ENCODE assay signal across 27 cellular contexts in genomic region chr17:8311131-8311790, GRCh38. TPM values are rescaled to one million over a fixed set of nuclear protein-coding genes. Genes with fewer than 3 reads are reported as not detected.
A peak's percentile ranks its signal among the peaks of the same experiment; 100 is the strongest.
DNase-seq lines count a peak whose midpoint lies in the region; TF ChIP-seq lines count a peak whose summit lies in the region.
"Had no signal": no experiment of that assay in that cellular context is flagged by ENCODE, and none has a peak within 500 bp of the region (broad histone marks: within the 10 kb centered on the region; RNA-seq: fewer than 3 reads in every experiment).

No MANE protein-coding gene starts in this region.

- DNase-seq in endodermal cell (peak; percentile 62), left ventricle myocardium inferior (peak; percentile 45), uterus (no peak), epidermal melanocyte (ENCODE audit: insufficient read length, low spot score) (no peak), prostate gland (ENCODE audit: low spot score) (no peak), substantia nigra (lab: John Stamatoyannopoulos, UW) (no peak)
- DNase-seq: activated CD4-positive, alpha-beta T cell treated with anti-CD3 and anti-CD28 coated beads for 1 hour; activated naive CD8-positive, alpha-beta T cell treated with anti-CD3 and anti-CD28 coated beads, Interleukin-2, amount 10 ng/mL, durations not matched to agents 7 days and 5 days; body of pancreas; Calu3; cortex of kidney; erythroblast; Karpas-422; naive thymus-derived CD4-positive, alpha-beta T cell; NCI-H1092; NCI-H2107; NCI-H526; stimulated activated CD4-positive, alpha-beta T cell treated with anti-CD3 and anti-CD28 coated beads, Interleukin-12 subunit alpha, Interleukin-12 subunit beta, amount 100 ng/mL, for 4 hours; stimulated activated CD8-positive, alpha-beta memory T cell treated with anti-CD3 and anti-CD28 coated beads, Interleukin-4, amount 100 ng/mL, for 48 hours; SW 1271 had no signal

- H3K4me1 Mint-ChIP-seq in endodermal cell, result peaks cover 49% of the 10 kb centered on the region
- H3K4me1 Mint-ChIP-seq: activated naive CD8-positive, alpha-beta T cell treated with anti-CD3 and anti-CD28 coated beads, Interleukin-2, amount 10 ng/mL, durations not matched to agents 7 days and 5 days; memory B cell had no signal

- peaks cover 9% of the 10 kb centered on the region for H3K4me1 ChIP-seq in endodermal cell (ENCODE audit: control insufficient read depth, insufficient read depth, low read length)
- H3K4me1 ChIP-seq in left ventricle myocardium inferior, result peaks cover 47% of the 10 kb centered on the region
- H3K4me1 ChIP-seq in parathyroid adenoma, result peaks cover 8% of the 10 kb centered on the region
- no peaks in the 10 kb centered on the region for H3K4me1 ChIP-seq in uterus
- H3K4me1 ChIP-seq in prostate gland (replicated peaks), result no peaks in the 10 kb centered on the region
- H3K4me1 ChIP-seq: pancreas had no signal

- H3K4me2 ChIP-seq in parathyroid adenoma (ENCODE audit: low read length), result no peak overlapping the region

- H3K9me3 Mint-ChIP-seq in endodermal cell, result no peaks in the 10 kb centered on the region
- H3K9me3 Mint-ChIP-seq: activated naive CD8-positive, alpha-beta T cell treated with anti-CD3 and anti-CD28 coated beads, Interleukin-2, amount 10 ng/mL, durations not matched to agents 7 days and 5 days; activated T-helper 1 cell treated with anti-CD3 and anti-CD28 coated beads, Interleukin-12 subunit alpha, Interleukin-12 subunit beta, Interleukin-2, Interleukin-4 antibody, amounts not matched to agents 30 ng/mL and 10 ng/mL and 1 ng/mL, durations not matched to agents 14 hours and 24 hours and 36 hours; memory B cell; naive thymus-derived CD4-positive, alpha-beta T cell had no signal

- no peak overlapping the region for H3K4me3 Mint-ChIP-seq in endodermal cell
- H3K4me3 Mint-ChIP-seq: activated naive CD8-positive, alpha-beta T cell treated with anti-CD3 and anti-CD28 coated beads, Interleukin-2, amount 10 ng/mL, durations not matched to agents 7 days and 5 days; activated T-helper 1 cell treated with anti-CD3 and anti-CD28 coated beads, Interleukin-12 subunit alpha, Interleukin-12 subunit beta, Interleukin-2, Interleukin-4 antibody, amounts not matched to agents 30 ng/mL and 10 ng/mL and 1 ng/mL, durations not matched to agents 14 hours and 24 hours and 36 hours; memory B cell had no signal

- no peaks in the 10 kb centered on the region for H3K9me3 ChIP-seq in endodermal cell (ENCODE audit: control insufficient read depth, low read length)
- H3K9me3 ChIP-seq in left ventricle myocardium inferior (replicated peaks), result no peaks in the 10 kb centered on the region
- no peaks in the 10 kb centered on the region for H3K9me3 ChIP-seq in parathyroid adenoma (ENCODE audit: control insufficient read depth, low read length)
- no peaks in the 10 kb centered on the region for H3K9me3 ChIP-seq in uterus
- H3K9me3 ChIP-seq in prostate gland, result no peaks in the 10 kb centered on the region
- H3K9me3 ChIP-seq: body of pancreas, pancreas, thoracic aorta had no signal

- no peak overlapping the region for H3K27ac Mint-ChIP-seq in endodermal cell
- H3K27ac Mint-ChIP-seq: activated naive CD8-positive, alpha-beta T cell treated with anti-CD3 and anti-CD28 coated beads, Interleukin-2, amount 10 ng/mL, durations not matched to agents 7 days and 5 days; activated T-helper 1 cell treated with anti-CD3 and anti-CD28 coated beads, Interleukin-12 subunit alpha, Interleukin-12 subunit beta, Interleukin-2, Interleukin-4 antibody, amounts not matched to agents 30 ng/mL and 10 ng/mL and 1 ng/mL, durations not matched to agents 14 hours and 24 hours and 36 hours; memory B cell had no signal

- H3K36me3 ChIP-seq in endodermal cell (ENCODE audit: control insufficient read depth, insufficient read depth, low read length) (no peaks in the 10 kb centered on the region), left ventricle myocardium inferior (no peaks in the 10 kb centered on the region), parathyroid adenoma (ENCODE audit: control insufficient read depth, insufficient read depth, low read length) (no peaks in the 10 kb centered on the region), uterus (no peaks in the 10 kb centered on the region), prostate gland (no peaks in the 10 kb centered on the region)
- H3K36me3 ChIP-seq: pancreas, thoracic aorta had no signal

- H3K27me3 ChIP-seq in endodermal cell (ENCODE audit: control insufficient read depth, insufficient read depth, low read length, poor library complexity, severe bottlenecking) (peaks cover 16% of the 10 kb centered on the region), left ventricle myocardium inferior (ENCODE audit: low read depth) (peaks cover 50% of the 10 kb centered on the region), parathyroid adenoma (ENCODE audit: control insufficient read depth, insufficient read depth, low read length) (no peaks in the 10 kb centered on the region), uterus (peaks cover 3 to 14% of the 10 kb centered on the region in 2 donors), prostate gland (replicated peaks; ENCODE audit: insufficient read depth) (peaks cover 2% of the 10 kb centered on the region)
- H3K27me3 ChIP-seq: pancreas had no signal

- no peak overlapping the region for H3K27ac ChIP-seq in endodermal cell (ENCODE audit: low read depth, low read length)
- H3K27ac ChIP-seq in left ventricle myocardium inferior (replicated peaks), result peak overlapping the region; percentile 95
- H3K27ac ChIP-seq in parathyroid adenoma, result peak overlapping the region; percentile 26
- peak overlapping the region; percentile 59 to 64 for H3K27ac ChIP-seq in uterus
- no peak overlapping the region for H3K27ac ChIP-seq in prostate gland
- no peak overlapping the region for H3K27ac ChIP-seq in substantia nigra (ENCODE audit: low read depth, low read length, poor library complexity, severe bottlenecking)
- H3K27ac ChIP-seq: pancreas, thoracic aorta had no signal

- TF ChIP-seq CTCF in endodermal cell (conservative IDR thresholded peaks at IDR 0.05) (no peak), left ventricle myocardium inferior (IDR thresholded peaks at IDR 0.05; ENCODE audit: borderline replicate concordance) (no peak), parathyroid adenoma (IDR thresholded peaks at IDR 0.05) (no peak), uterus (IDR thresholded peaks at IDR 0.05) (no peak), prostate gland (IDR thresholded peaks at IDR 0.05) (no peak)

- no peak overlapping the region for H2AFZ ChIP-seq in parathyroid adenoma

- H3K27me3 Mint-ChIP-seq in endodermal cell (ENCODE audit: insufficient read depth), result peaks cover 17% of the 10 kb centered on the region

- H3K36me3 Mint-ChIP-seq in endodermal cell (ENCODE audit: low read depth), result no peaks in the 10 kb centered on the region
- H3K36me3 Mint-ChIP-seq: activated naive CD8-positive, alpha-beta T cell treated with anti-CD3 and anti-CD28 coated beads, Interleukin-2, amount 10 ng/mL, durations not matched to agents 7 days and 5 days; memory B cell; naive thymus-derived CD4-positive, alpha-beta T cell had no signal

- WGBS in endodermal cell (ENCODE audit: insufficient coverage in 1 of 2, insufficient read length in 1 of 2), 2 experiments, result 93 to 97% methylated on average over 9 to 25 of the region's 25 CpGs
- 87% methylated on average over 25 of the region's 25 CpGs for WGBS in prostate gland

- no peak overlapping the region for H3K9ac ChIP-seq in endodermal cell (ENCODE audit: extremely low read depth, low read length, poor library complexity, severe bottlenecking)
- no peak overlapping the region for H3K9ac ChIP-seq in parathyroid adenoma

- no peaks in the 10 kb centered on the region for H3K79me2 ChIP-seq in parathyroid adenoma

- TF ChIP-seq POLR2A in uterus (IDR thresholded peaks at IDR 0.05) (no peak), prostate gland (IDR thresholded peaks at IDR 0.05) (no peak)

- intact Hi-C loops in left ventricle myocardium inferior (cut with micrococcal nuclease) (loop anchor here (10.0 kb wide), 1 partner anchor 54 kb away; no protein-coding TSS in a partner anchor), uterus (cut with DNase I; ENCODE audit: low total_unique reads) (no loop called here), prostate gland (cut with DNase I) (no loop called here)

- H3K4me3 ChIP-seq in endodermal cell (ENCODE audit: low read length) (no peak overlapping the region), left ventricle myocardium inferior (peak overlapping the region; percentile 68), parathyroid adenoma (ENCODE audit: low read depth, low read length) (peak overlapping the region; percentile 6), uterus (no peak overlapping the region), prostate gland (no peak overlapping the region)
- H3K4me3 ChIP-seq: body of pancreas had no signal

RNA-seq across cellular contexts. Expression of gene ARHGEF15, which starts 1.2 kb away (rescaled TPM):
- total RNA-seq in endodermal cell, result 1 to 10 TPM; 4.1 to 9.2 TPM
- polyA plus RNA-seq in endodermal cell (2013, experiment 1 of 2), result 1.8 TPM
- polyA plus RNA-seq in endodermal cell (2013, experiment 2 of 2), result 1.5 TPM
- 19.4 TPM for total RNA-seq in left ventricle myocardium inferior
- total RNA-seq in uterus, result 10 to 100 TPM in 1 of 4 donors, 1 to 10 TPM in 3; 1.0 to 35.5 (median 4.8) TPM
- 1 to 10 TPM; 2.6 to 4.4 TPM for total RNA-seq in prostate gland
- total RNA-seq: activated CD8-positive, alpha-beta memory T cell treated with anti-CD3 and anti-CD28 coated beads for 36 hours; activated naive CD8-positive, alpha-beta T cell treated with anti-CD3 and anti-CD28 coated beads, Interleukin-2, amount 10 ng/mL, durations not matched to agents 7 days and 5 days; activated T-helper 1 cell treated with anti-CD3 and anti-CD28 coated beads, Interleukin-12 subunit alpha, Interleukin-12 subunit beta, Interleukin-2, Interleukin-4 antibody, amounts not matched to agents 30 ng/mL and 10 ng/mL and 1 ng/mL, durations not matched to agents 14 hours and 24 hours and 36 hours; Calu3; HT-29; naive thymus-derived CD4-positive, alpha-beta T cell had no signal
- polyA plus RNA-seq: naive thymus-derived CD4-positive, alpha-beta T cell had no signal

RNA-seq across cellular contexts. Expression of gene SLC25A35, which starts 16.1 kb away (rescaled TPM):
- total RNA-seq in endodermal cell, result 1 to 10 TPM; 5.6 to 10.0 TPM
- polyA plus RNA-seq in endodermal cell (2013, experiment 1 of 2), result 3.4 TPM
- 2.6 TPM for polyA plus RNA-seq in endodermal cell (2013, experiment 2 of 2)
- 1.3 TPM for total RNA-seq in left ventricle myocardium inferior
- total RNA-seq in uterus, result 1 to 10 TPM in 2 of 4 donors, under 1 TPM in 2; 0.29 to 3.4 (median 0.95) TPM
- total RNA-seq in prostate gland, result 1 to 10 TPM; 4.5 to 5.2 TPM

RNA-seq across cellular contexts. Expression of gene RANGRF, which starts 22.8 kb away (rescaled TPM):
- total RNA-seq in endodermal cell, result 10 to 100 TPM; 34.0 to 36.3 TPM
- 35.0 TPM for polyA plus RNA-seq in endodermal cell (2013, experiment 1 of 2)
- polyA plus RNA-seq in endodermal cell (2013, experiment 2 of 2), result 34.4 TPM
- total RNA-seq in left ventricle myocardium inferior, result 25.6 TPM
- total RNA-seq in uterus, result 10 to 100 TPM in 2 of 4 donors, 1 to 10 TPM in 2; 5.1 to 39.6 (median 16.4) TPM
- total RNA-seq in prostate gland, result 10 to 100 TPM; 29.5 to 30.1 TPM

RNA-seq across cellular contexts. Expression of gene ODF4, which starts 28.4 kb away (rescaled TPM):
- not detected for total RNA-seq in endodermal cell
- polyA plus RNA-seq in endodermal cell (2013, experiment 1 of 2), result not detected
- polyA plus RNA-seq in endodermal cell (2013, experiment 2 of 2), result not detected
- total RNA-seq in left ventricle myocardium inferior, result not detected
- not detected for total RNA-seq in uterus
- total RNA-seq in prostate gland, result not detected
- total RNA-seq: activated CD8-positive, alpha-beta memory T cell treated with anti-CD3 and anti-CD28 coated beads for 36 hours; activated naive CD8-positive, alpha-beta T cell treated with anti-CD3 and anti-CD28 coated beads, Interleukin-2, amount 10 ng/mL, durations not matched to agents 7 days and 5 days; activated T-helper 1 cell treated with anti-CD3 and anti-CD28 coated beads, Interleukin-12 subunit alpha, Interleukin-12 subunit beta, Interleukin-2, Interleukin-4 antibody, amounts not matched to agents 30 ng/mL and 10 ng/mL and 1 ng/mL, durations not matched to agents 14 hours and 24 hours and 36 hours; body of pancreas; Calu3; HT-29; naive thymus-derived CD4-positive, alpha-beta T cell; pancreas; thoracic aorta had no signal
- polyA plus RNA-seq: naive thymus-derived CD4-positive, alpha-beta T cell; pancreas had no signal

Comparison
In these comparisons a context has a peak if more than half of its experiments do, and no peak if none do; other contexts are left out.
1. DNase-seq: peak in endodermal cell (single experiment) and left ventricle myocardium inferior (single experiment); none in uterus (0 of 2), epidermal melanocyte (single experiment), prostate gland (single experiment) and substantia nigra (0 of 49).
2. H3K27ac ChIP-seq: peak in left ventricle myocardium inferior (single experiment), parathyroid adenoma (single experiment) and uterus (2 of 2); none in endodermal cell (single experiment), prostate gland (0 of 2) and substantia nigra (single experiment).
3. H3K4me3 ChIP-seq: peak in left ventricle myocardium inferior (single experiment) and parathyroid adenoma (single experiment); none in endodermal cell (single experiment), uterus (0 of 2) and prostate gland (0 of 2).